Comparison of ENCODE assay signal across 1 cellular context in genomic region chr1:183040600-183040999, GRCh38.
TF ChIP-seq lines count a peak whose summit lies in the region.

No MANE protein-coding gene starts in this region.

TF ChIP-seq in endothelial cell of umbilical vein, 7 proteins besides CTCF, POLR2A, EP300 and RAD21:
- TF ChIP-seq FOS (IDR thresholded peaks at IDR 0.05; ENCODE audit: borderline replicate concordance, insufficient read depth, low read length) = no peak
- no peak for TF ChIP-seq MAX (IDR thresholded peaks at IDR 0.05; ENCODE audit: insufficient read depth, insufficient read length)
- TF ChIP-seq MYC (IDR thresholded peaks at IDR 0.05; ENCODE audit: low read depth, low read length) = no peak
- TF ChIP-seq POLR2AphosphoS5 (IDR thresholded peaks at IDR 0.05; ENCODE audit: insufficient read depth, low read depth, low read length) = no peak
- no peak for TF ChIP-seq EZH2 (IDR thresholded peaks at IDR 0.05; ENCODE audit: borderline replicate concordance, low read depth, low read length, severe bottlenecking)
- TF ChIP-seq GATA2 (IDR thresholded peaks at IDR 0.05; ENCODE audit: insufficient read depth, insufficient read length, low read depth, low read length) = no peak
- TF ChIP-seq JUN (IDR thresholded peaks at IDR 0.05; ENCODE audit: borderline replicate concordance, insufficient read depth, insufficient read length, low read depth) = no peak
